In genomic region chr10:88791924-88792323, GRCh38 we compare ENCODE assay signal across 8 cellular contexts. TPM values are rescaled to one million over a fixed set of nuclear protein-coding genes. Genes with fewer than 3 reads are reported as not detected.
DNase-seq lines count a peak whose midpoint lies in the region; ATAC-seq and TF ChIP-seq lines count a peak whose summit lies in the region.

No MANE protein-coding gene starts in this region.

- no peaks in the 10 kb centered on the region for H3K9me2 ChIP-seq in PC-3 (replicated peaks; ENCODE audit: low read length)

- H3K9me3 ChIP-seq in PC-3 (ENCODE audit: low read length) (no peaks in the 10 kb centered on the region), upper lobe of right lung (no peaks in the 10 kb centered on the region)

- H3K4me2 ChIP-seq in PC-3 (ENCODE audit: low read length), result no peak overlapping the region

- H4K20me1 ChIP-seq in PC-3 (ENCODE audit: low read length), result no peaks in the 10 kb centered on the region

- BruUV-seq in PC-3 (replicated peaks; lab: Mats Ljungman, UMichigan), result no TSS peak

- no peak overlapping the region for H3K27ac ChIP-seq in PC-3 (ENCODE audit: low read length)
- H3K27ac ChIP-seq in upper lobe of right lung, result no peak overlapping the region

- no peaks in the 10 kb centered on the region for H3F3A ChIP-seq in PC-3 (ENCODE audit: low read length, unreplicated experiment)

- peak; percentile 48 for ATAC-seq in Right ventricle myocardium superior (ENCODE audit: poor library complexity)
- ATAC-seq in left ventricle myocardium superior, result no peak
- ATAC-seq in PC-3, result no peak; the same call in 1 of the 2 replicates
- peak; percentile 48 for ATAC-seq in upper lobe of right lung
- ATAC-seq in HG02981 (IDR thresholded peaks at IDR 0.05; ENCODE audit: unreplicated experiment), result no peak

- CTCF ChIA-PET in PC-3 (lab: Charles Lee), result no interaction called here

- H2AFZ ChIP-seq in PC-3 (ENCODE audit: low read length), result no peak overlapping the region

- intact Hi-C loops in Right ventricle myocardium superior (cut with DNase I) (loop anchor here (10.0 kb wide), 1 partner anchor 97 kb away; no protein-coding TSS in a partner anchor), left ventricle myocardium superior (cut with micrococcal nuclease) (no loop called here), PC-3 (cut with micrococcal nuclease) (no loop called here), upper lobe of right lung (cut with DNase I) (no loop called here)

- H3K27me3 ChIP-seq in PC-3 (ENCODE audit: low read length), result no peaks in the 10 kb centered on the region
- no peaks in the 10 kb centered on the region for H3K27me3 ChIP-seq in upper lobe of right lung

- DNase-seq in Right ventricle myocardium superior, result no peak
- DNase-seq in left ventricle myocardium superior, result no peak
- peak; percentile 38 for DNase-seq in PC-3
- DNase-seq in foreskin fibroblast, result no peak
- no peak for DNase-seq in upper lobe of right lung
- no peak for DNase-seq in midbrain (lab: John Stamatoyannopoulos, UW)
- no peak for DNase-seq in G401 (ENCODE audit: low spot score)

- TF ChIP-seq CTCF in PC-3 (conservative IDR thresholded peaks at IDR 0.05; ENCODE audit: low read depth, low read length) (peak; percentile 62), foreskin fibroblast (IDR thresholded peaks at IDR 0.05; ENCODE audit: low read depth, low read length) (peak; percentile 47), upper lobe of right lung (IDR thresholded peaks at IDR 0.05) (peak; percentile 38)

- POLR2A ChIA-PET in PC-3 (lab: Charles Lee; ENCODE audit: unreplicated experiment), result no interaction called here

- H3K4me3 ChIP-seq in PC-3 (ENCODE audit: low read length) (no peak overlapping the region), foreskin fibroblast (ENCODE audit: low read depth in 1 of 2, low read length in 2 of 2) (no peak overlapping the region), upper lobe of right lung (no peak overlapping the region)

- H3K36me3 ChIP-seq in PC-3 (ENCODE audit: low read depth, low read length), result no peaks in the 10 kb centered on the region
- no peaks in the 10 kb centered on the region for H3K36me3 ChIP-seq in upper lobe of right lung

- in situ Hi-C loops in G401 (cut with HindIII; ENCODE audit: low sequenced_read_pairs), result no loop called here

- peaks cover 16% of the 10 kb centered on the region for H3K4me1 ChIP-seq in PC-3 (ENCODE audit: insufficient read depth, low read length)
- no peaks in the 10 kb centered on the region for H3K4me1 ChIP-seq in upper lobe of right lung

- H3K79me2 ChIP-seq in PC-3 (ENCODE audit: low read length), result no peaks in the 10 kb centered on the region

- H3K9ac ChIP-seq in PC-3 (ENCODE audit: low read length), result no peak overlapping the region

RNA-seq across cellular contexts. Expression of gene LIPM, which starts 10.6 kb away (rescaled TPM):
- not detected for total RNA-seq in Right ventricle myocardium superior
- not detected for total RNA-seq in left ventricle myocardium superior
- total RNA-seq in PC-3 (2014; rRNA removed), result not detected in 2 replicates
- total RNA-seq in upper lobe of right lung, result not detected
- not detected in 2 replicates for total RNA-seq in G401 (2014; rRNA removed; shearing (Covaris generic))

RNA-seq across cellular contexts. Expression of gene LIPN, which starts 32.1 kb away (rescaled TPM):
- total RNA-seq in Right ventricle myocardium superior (not detected), left ventricle myocardium superior (0.22 TPM), PC-3 (2014; rRNA removed) (not detected in 2 replicates), upper lobe of right lung (1.0 TPM)
- total RNA-seq in G401 (2014; rRNA removed; shearing (Covaris generic)), result not detected in 2 replicates

RNA-seq across cellular contexts. Expression of gene ANKRD22, which starts 59.7 kb away (rescaled TPM):
- total RNA-seq in Right ventricle myocardium superior (not detected), left ventricle myocardium superior (not detected), PC-3 (2014; rRNA removed) (5.0 and 6.2 TPM in 2 replicates), upper lobe of right lung (2.3 TPM)
- total RNA-seq in G401 (2014; rRNA removed; shearing (Covaris generic)), result not detected in 2 replicates

Comparison
In these comparisons a context has a peak if more than half of its experiments do, and no peak if none do; other contexts are left out.
1. ATAC-seq: peak in Right ventricle myocardium superior (single experiment) and upper lobe of right lung (single experiment); none in left ventricle myocardium superior (single experiment), PC-3 (single experiment) and HG02981 (single experiment).
2. Peak in every context shown above with its lines, with median percentiles within 50 percentile points of each other: CTCF ChIP-seq.